Comparison of ENCODE assay signal across 32 cellular contexts in genomic region chr13:113608246-113608635, GRCh38. TPM values are rescaled to one million over a fixed set of nuclear protein-coding genes. Genes with fewer than 3 reads are reported as not detected.
DNase-seq lines count a peak whose midpoint lies in the region; ATAC-seq and TF ChIP-seq lines count a peak whose summit lies in the region.
"Had no signal": no experiment of that assay in that cellular context is flagged by ENCODE, and none has a peak within 500 bp of the region (broad histone marks: within the 10 kb centered on the region; RNA-seq: fewer than 3 reads in every experiment).

No MANE protein-coding gene starts in this region.

- intact Hi-C loops in left colon (cut with DNase I, micrococcal nuclease): no loop called here
- intact Hi-C loops in tibial artery (cut with DNase I; ENCODE audit: low total_unique reads): no loop called here

- peaks cover 0 to 5% (median 2%) of the 10 kb centered on the region in 4 donors for H3K4me1 Mint-ChIP-seq in CD4-positive, CD25-positive, alpha-beta regulatory T cell
- H3K4me1 Mint-ChIP-seq: neural crest cell had no signal

- DNase-seq in CD4-positive, CD25-positive, alpha-beta regulatory T cell: no peak
- DNase-seq in RWPE2 (ENCODE audit: low spot score): no peak
- no peak for DNase-seq in left colon
- no peak for DNase-seq in GM19240 (ENCODE audit: insufficient read length, low spot score)
- no peak for DNase-seq in HEK293T (ENCODE audit: extremely low spot score)
- no peak for DNase-seq in tibial artery
- DNase-seq in LoVo (ENCODE audit: low spot score): no peak
- DNase-seq: activated CD8-positive, alpha-beta T cell treated with anti-CD3 and anti-CD28 coated beads, Interleukin-2, amount 10 ng/mL, durations not matched to agents 7 days and 5 days; central memory CD4-positive, alpha-beta T cell; EL; H7; MM.1S; NCI-H2029 treated with DMSO at 0.1 percent for 48 hours; NCI-H2227 treated with DMSO at 0.1 percent for 48 hours; NCI-H69; RPMI8226; stimulated activated CD4-positive, alpha-beta T cell treated with anti-CD3 and anti-CD28 coated beads, Interleukin-2, amount 100 ng/mL, for 48 hours; substantia nigra had no signal

- peaks cover 24% of the 10 kb centered on the region for H3K36me3 Mint-ChIP-seq in CD4-positive, CD25-positive, alpha-beta regulatory T cell

- no peaks in the 10 kb centered on the region for H3K27me3 ChIP-seq in CD4-positive, CD25-positive, alpha-beta regulatory T cell (ENCODE audit: control insufficient read depth, insufficient read depth, low read length)
- H3K27me3 ChIP-seq in RWPE2 (ENCODE audit: insufficient read depth, poor library complexity, severe bottlenecking) (no peaks in the 10 kb centered on the region), neutrophil (no peaks in the 10 kb centered on the region), tibial artery (no peaks in the 10 kb centered on the region)

- no peak overlapping the region for H3K27ac ChIP-seq in CD4-positive, CD25-positive, alpha-beta regulatory T cell (ENCODE audit: insufficient read depth, low read length, poor library complexity, severe bottlenecking)
- H3K27ac ChIP-seq in RWPE2 (ENCODE audit: poor library complexity, severe bottlenecking): no peak overlapping the region
- peak overlapping the region; percentile 97 for H3K27ac ChIP-seq in neutrophil
- no peak overlapping the region for H3K27ac ChIP-seq in tibial artery

- H3K4me3 Mint-ChIP-seq in CD4-positive, CD25-positive, alpha-beta regulatory T cell: no peak overlapping the region
- H3K4me3 Mint-ChIP-seq: activated CD8-positive, alpha-beta T cell treated with anti-CD3 and anti-CD28 coated beads, Interleukin-2, amount 10 ng/mL, durations not matched to agents 7 days and 5 days; neural crest cell; T-helper 1 cell treated with Interleukin-12 subunit alpha and Interleukin-12 subunit beta and Interleukin-4 antibody, amounts not matched to agents 30 μg/mL and 1 μg/mL, for 36 hours had no signal

- H3K4me3 ChIP-seq in CD4-positive, CD25-positive, alpha-beta regulatory T cell (ENCODE audit: low read depth, low read length): no peak overlapping the region
- H3K4me3 ChIP-seq in RWPE2 (ENCODE audit: severe bottlenecking): no peak overlapping the region
- H3K4me3 ChIP-seq in neutrophil (ENCODE audit: low read depth in 1 of 2, low read length in 1 of 2): peak overlapping the region; percentile 46 to 58
- no peak overlapping the region for H3K4me3 ChIP-seq in tibial artery

- H3K9me3 Mint-ChIP-seq in CD4-positive, CD25-positive, alpha-beta regulatory T cell: no peaks in the 10 kb centered on the region
- H3K9me3 Mint-ChIP-seq: activated T-helper 2 cell treated with anti-CD3 and anti-CD28 coated beads, Interferon-gamma antibody, Interleukin-2, Interleukin-4, amounts not matched to agents 10 μg/mL and 5 μg/mL and 100 μg/mL, durations not matched to agents 14 hours and 24 hours and 36 hours; neural crest cell; T-helper 1 cell treated with Interleukin-12 subunit alpha and Interleukin-12 subunit beta and Interleukin-4 antibody, amounts not matched to agents 30 μg/mL and 1 μg/mL, for 36 hours had no signal

- no peaks in the 10 kb centered on the region for H3K4me1 ChIP-seq in CD4-positive, CD25-positive, alpha-beta regulatory T cell (ENCODE audit: control insufficient read depth, insufficient read depth, low read length, poor library complexity, severe bottlenecking)
- H3K4me1 ChIP-seq in RWPE2 (ENCODE audit: insufficient read depth, poor library complexity, severe bottlenecking): no peaks in the 10 kb centered on the region
- H3K4me1 ChIP-seq in neutrophil (ENCODE audit: control insufficient read depth in 1 of 2, insufficient read depth in 1 of 2, low read depth in 1 of 2, low read length in 1 of 2): peaks cover 76 to 85% of the 10 kb centered on the region in 2 experiments
- no peaks in the 10 kb centered on the region for H3K4me1 ChIP-seq in tibial artery

- no peak for TF ChIP-seq CTCF in RWPE2 (IDR thresholded peaks at IDR 0.05; ENCODE audit: poor library complexity, severe bottlenecking)
- no peak for TF ChIP-seq CTCF in neutrophil (IDR thresholded peaks at IDR 0.05)
- TF ChIP-seq CTCF in tibial artery (IDR thresholded peaks at IDR 0.05): no peak

- CTCF ChIA-PET in HEK293T (lab: Yijun Ruan, JAX): no interaction called here

- no peaks in the 10 kb centered on the region for H3K27me3 Mint-ChIP-seq in CD4-positive, CD25-positive, alpha-beta regulatory T cell

- H3K36me3 ChIP-seq in CD4-positive, CD25-positive, alpha-beta regulatory T cell (ENCODE audit: control insufficient read depth, insufficient read depth, low read length): peaks cover 13% of the 10 kb centered on the region
- H3K36me3 ChIP-seq in RWPE2 (ENCODE audit: low read depth): peaks cover 59% of the 10 kb centered on the region
- no peaks in the 10 kb centered on the region for H3K36me3 ChIP-seq in neutrophil
- H3K36me3 ChIP-seq in tibial artery: peaks cover 0 to 45% (median 0%) of the 10 kb centered on the region in 3 donors

- ATAC-seq in CD4-positive, CD25-positive, alpha-beta regulatory T cell (ENCODE audit: low read depth in 2 of 2): no peak
- ATAC-seq in RWPE2 (ENCODE audit: low read depth) (0 out of 3 replicates have a peak, but pooled peaks have one; percentile 24), left colon (peak; percentile 34)
- ATAC-seq: activated CD4-positive, CD25-positive, alpha-beta regulatory T cell treated with anti-CD3 and anti-CD28 coated beads, Interleukin-2, amount 50 U/mL, for 24 hours; activated CD8-positive, alpha-beta T cell treated with anti-CD3 and anti-CD28 coated beads, Interleukin-2, amount 10 ng/mL, durations not matched to agents 7 days and 5 days had no signal

- H3K9me3 ChIP-seq in CD4-positive, CD25-positive, alpha-beta regulatory T cell (ENCODE audit: control insufficient read depth in 2 of 2, low read length in 2 of 2): no peaks in the 10 kb centered on the region
- H3K9me3 ChIP-seq in RWPE2 (ENCODE audit: severe bottlenecking) (no peaks in the 10 kb centered on the region), neutrophil (no peaks in the 10 kb centered on the region), tibial artery (no peaks in the 10 kb centered on the region)

- POLR2A ChIA-PET in HEK293T (lab: Yijun Ruan, JAX): no interaction called here

- peak overlapping the region; percentile 35 to 62 (median 42) for H3K27ac Mint-ChIP-seq in CD4-positive, CD25-positive, alpha-beta regulatory T cell
- H3K27ac Mint-ChIP-seq: activated CD8-positive, alpha-beta T cell treated with anti-CD3 and anti-CD28 coated beads, Interleukin-2, amount 10 ng/mL, durations not matched to agents 7 days and 5 days; activated T-helper 2 cell treated with anti-CD3 and anti-CD28 coated beads, Interferon-gamma antibody, Interleukin-2, Interleukin-4, amounts not matched to agents 10 μg/mL and 5 μg/mL and 100 μg/mL, durations not matched to agents 14 hours and 24 hours and 36 hours had no signal

TF ChIP-seq in HEK293T, 16 proteins besides CTCF, POLR2A, EP300 and RAD21:
- TF ChIP-seq LEF1 (IDR thresholded peaks at IDR 0.05; ENCODE audit: borderline replicate concordance) (no peak), SUZ12 (IDR thresholded peaks at IDR 0.05) (no peak), PKNOX1 (IDR thresholded peaks at IDR 0.05) (no peak), FOXK2 (IDR thresholded peaks at IDR 0.05) (no peak), FOXA1 (IDR thresholded peaks at IDR 0.05) (no peak)

RNA-seq across cellular contexts. Expression of gene TFDP1, which starts 23.7 kb away (rescaled TPM):
- 31.1 TPM for total RNA-seq in CD4-positive, CD25-positive, alpha-beta regulatory T cell
- 10 to 100 TPM; 34.0 to 64.3 (median 49.2) TPM for polyA plus RNA-seq in CD4-positive, CD25-positive, alpha-beta regulatory T cell
- total RNA-seq in left colon: 10 to 100 TPM; 61.1 to 72.6 TPM

RNA-seq across cellular contexts. Expression of gene ATP4B, which starts 49.8 kb away (rescaled TPM):
- not detected for total RNA-seq in CD4-positive, CD25-positive, alpha-beta regulatory T cell
- not detected for polyA plus RNA-seq in CD4-positive, CD25-positive, alpha-beta regulatory T cell
- total RNA-seq in left colon: not detected
- total RNA-seq: activated CD8-positive, alpha-beta T cell treated with anti-CD3 and anti-CD28 coated beads, Interleukin-2, amount 10 ng/mL, durations not matched to agents 7 days and 5 days; activated T-helper 2 cell treated with anti-CD3 and anti-CD28 coated beads, Interferon-gamma antibody, Interleukin-2, Interleukin-4, amounts not matched to agents 10 μg/mL and 5 μg/mL and 100 μg/mL, durations not matched to agents 14 hours and 24 hours and 36 hours; dermis microvascular lymphatic vessel endothelial cell; endothelial cell of umbilical vein; HT-29; liver; mucosa of gallbladder; neural crest cell; posterior vena cava; urinary bladder had no signal
- polyA plus RNA-seq: AG04450, liver, urinary bladder had no signal

RNA-seq across cellular contexts. Expression of gene GRK1, which starts 58.8 kb away (rescaled TPM):
- total RNA-seq in CD4-positive, CD25-positive, alpha-beta regulatory T cell: not detected
- polyA plus RNA-seq in CD4-positive, CD25-positive, alpha-beta regulatory T cell: not detected
- total RNA-seq in left colon: under 1 TPM in 1 of 2 donors, not detected in 1; 0.09 TPM
- total RNA-seq: dermis microvascular lymphatic vessel endothelial cell, endothelial cell of umbilical vein, glomerular endothelial cell, mucosa of gallbladder, posterior vena cava had no signal
- polyA plus RNA-seq: AG04450, endothelial cell of umbilical vein, liver had no signal

Comparison
In these comparisons a context has a peak if more than half of its experiments do, and no peak if none do; other contexts are left out.
1. ATAC-seq: peak in RWPE2 (single experiment) and left colon (single experiment); none in CD4-positive, CD25-positive, alpha-beta regulatory T cell (0 of 2).
2. H3K4me3 ChIP-seq: peak in neutrophil (2 of 2); none in CD4-positive, CD25-positive, alpha-beta regulatory T cell (single experiment), RWPE2 (single experiment) and tibial artery (0 of 2).